In the genomic region with DNA sequence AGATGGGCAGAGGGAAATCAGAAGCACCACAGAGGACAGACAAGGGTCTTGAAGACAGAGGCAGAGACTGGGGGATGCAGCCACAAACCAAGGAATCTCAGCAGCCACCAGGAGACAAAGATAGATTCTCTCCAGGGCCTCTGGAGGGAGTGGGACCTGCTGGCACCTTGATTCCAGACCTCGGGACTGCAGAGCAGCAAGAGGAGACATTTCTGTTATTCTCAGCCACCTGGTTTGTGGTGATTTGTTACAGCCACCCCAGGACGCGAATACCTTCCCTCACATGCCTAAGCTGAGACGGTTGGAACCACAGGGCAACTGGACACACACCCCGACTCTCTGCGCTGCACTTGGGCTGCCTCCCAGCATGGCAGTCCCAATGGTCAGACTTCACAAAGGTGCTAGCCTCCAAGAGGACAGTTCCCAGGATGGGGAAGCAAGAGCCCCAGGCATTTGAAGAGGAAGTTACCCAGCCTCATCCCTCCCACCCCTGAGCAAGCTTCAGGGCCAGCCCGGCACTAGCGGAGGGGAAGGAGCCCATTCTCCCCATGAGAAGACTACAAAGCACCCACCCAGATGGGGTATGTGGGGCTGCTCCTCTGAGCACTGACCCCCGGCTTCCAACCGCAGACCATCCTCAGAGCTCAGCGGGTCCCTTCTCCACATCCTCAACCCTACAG, we compare ENCODE assay signal across 14 cellular contexts.
"Had no signal": no experiment of that assay in that cellular context is flagged by ENCODE, and none has a peak within 500 bp of the region (broad histone marks: within the 10 kb centered on the region; RNA-seq: fewer than 3 reads in every experiment).

No MANE protein-coding gene starts in this region.

- H3K9ac ChIP-seq: neural progenitor cell had no signal

- H3K4me2 ChIP-seq: neural progenitor cell had no signal

- H3K36me3 ChIP-seq: neural progenitor cell, prostate gland, right atrium auricular region, tibial nerve, vagina had no signal

- H3K4me3 ChIP-seq: dorsolateral prefrontal cortex, neural progenitor cell, prostate gland, right atrium auricular region, tibial nerve, vagina had no signal

- H3K4me1 ChIP-seq: neural progenitor cell, prostate gland, right atrium auricular region had no signal

- DNase-seq: activated CD8-positive, alpha-beta T cell treated with anti-CD3 and anti-CD28 coated beads for 36 hours; activated naive CD4-positive, alpha-beta T cell treated with Interleukin-2 at 50 U/mL for 16 hours; activated naive CD8-positive, alpha-beta T cell treated with anti-CD3 and anti-CD28 coated beads, Interleukin-2, amount 50 U/mL, for 24 hours; anterior cingulate cortex; caudate nucleus; dorsolateral prefrontal cortex; kidney; T-helper 17 cell had no signal

- H3K27ac ChIP-seq: dorsolateral prefrontal cortex, neural progenitor cell, prostate gland, right atrium auricular region, tibial nerve, vagina had no signal

- H3K9me3 ChIP-seq: prostate gland had no signal

- H3K27me3 ChIP-seq: right atrium auricular region, vagina had no signal

- ATAC-seq: activated CD8-positive, alpha-beta T cell treated with anti-CD3 and anti-CD28 coated beads for 36 hours; activated naive CD8-positive, alpha-beta T cell treated with anti-CD3 and anti-CD28 coated beads, Interleukin-2, amount 50 U/mL, for 24 hours; left lobe of liver; T-helper 17 cell had no signal

- H2AFZ ChIP-seq: neural progenitor cell had no signal
